Comparison of ENCODE assay signal across 1 cellular context in genomic region chr12:56636118-56636674, GRCh38.
A peak's percentile ranks its signal among the peaks of the same experiment; 100 is the strongest.
TF ChIP-seq lines count a peak whose summit lies in the region.

No MANE protein-coding gene starts in this region.

TF ChIP-seq in HepG2, 621 proteins besides CTCF, POLR2A, EP300 and RAD21 (continued from another document and continues in another):
- 0 out of 2 replicates have a peak, but pooled peaks have one; percentile 7 for TF ChIP-seq ZNF318 (CRISPR knock-in tag; IDR thresholded peaks at IDR 0.05)
- TF ChIP-seq TGIF2 (CRISPR knock-in tag; IDR thresholded peaks at IDR 0.05) = peak; percentile 48; the same call in 1 of the 2 replicates
- TF ChIP-seq CREM (IDR thresholded peaks at IDR 0.05) = no peak
- no peak for TF ChIP-seq CREM (CRISPR knock-in tag; IDR thresholded peaks at IDR 0.05)
- TF ChIP-seq GFI1 (CRISPR knock-in tag; IDR thresholded peaks at IDR 0.05; ENCODE audit: borderline replicate concordance) = 0 out of 2 replicates have a peak, but pooled peaks have one; percentile 13
- TF ChIP-seq ZNF770 (CRISPR knock-in tag; IDR thresholded peaks at IDR 0.05) = no peak; the same call in 1 of the 2 replicates
- TF ChIP-seq ZNF263 (CRISPR knock-in tag; IDR thresholded peaks at IDR 0.05) = peak; percentile 5; the same call in 1 of the 2 replicates
- no peak for TF ChIP-seq PRPF4 (IDR thresholded peaks at IDR 0.05; ENCODE audit: low read depth, low read length, poor library complexity, severe bottlenecking)
- TF ChIP-seq ZNF615 (CRISPR knock-in tag; IDR thresholded peaks at IDR 0.05; ENCODE audit: borderline replicate concordance) = 0 out of 2 replicates have a peak, but pooled peaks have one; percentile 50
- no peak for TF ChIP-seq HOMEZ (CRISPR knock-in tag; IDR thresholded peaks at IDR 0.05; ENCODE audit: low read depth)
- no peak for TF ChIP-seq ZFP82 (CRISPR knock-in tag; IDR thresholded peaks at IDR 0.05; ENCODE audit: borderline replicate concordance)
- TF ChIP-seq KLF12 (CRISPR knock-in tag; IDR thresholded peaks at IDR 0.05; ENCODE audit: borderline replicate concordance) = peak; percentile 19
- TF ChIP-seq JUND (CRISPR knock-in tag; IDR thresholded peaks at IDR 0.05) = peak; percentile 61; the same call in 1 of the 2 replicates
- TF ChIP-seq SALL2 (CRISPR knock-in tag; IDR thresholded peaks at IDR 0.05) = peak; percentile 34; the same call in 1 of the 2 replicates
- 0 out of 2 replicates have a peak, but pooled peaks have one; percentile 23 for TF ChIP-seq ARID4A (CRISPR knock-in tag; IDR thresholded peaks at IDR 0.05; ENCODE audit: borderline replicate concordance)
- TF ChIP-seq ZBTB20 (CRISPR knock-in tag; IDR thresholded peaks at IDR 0.05; ENCODE audit: borderline replicate concordance, low read depth) = no peak
- TF ChIP-seq KLF11 (CRISPR knock-in tag; IDR thresholded peaks at IDR 0.05) = 0 out of 2 replicates have a peak, but pooled peaks have one; percentile 1
- 0 out of 2 replicates have a peak, but pooled peaks have one; percentile 54 for TF ChIP-seq RNF219 (CRISPR knock-in tag; IDR thresholded peaks at IDR 0.05)
- TF ChIP-seq ATF3 (CRISPR knock-in tag; IDR thresholded peaks at IDR 0.05) = peak; percentile 38; the same call in 1 of the 2 replicates
- no peak for TF ChIP-seq ZXDC (CRISPR knock-in tag; IDR thresholded peaks at IDR 0.05)
- no peak for TF ChIP-seq ZNF383 (CRISPR knock-in tag; IDR thresholded peaks at IDR 0.05; ENCODE audit: borderline replicate concordance)
- TF ChIP-seq ZNF691 (CRISPR knock-in tag; IDR thresholded peaks at IDR 0.05; ENCODE audit: borderline replicate concordance, low read depth) = peak; percentile 46; the same call in 1 of the 2 replicates
- peak; percentile 15; the same call in 1 of the 2 replicates for TF ChIP-seq POLR2G (IDR thresholded peaks at IDR 0.05; ENCODE audit: low read depth, low read length)
- no peak for TF ChIP-seq NBN (conservative IDR thresholded peaks at IDR 0.05)
- TF ChIP-seq HBP1 (CRISPR knock-in tag; IDR thresholded peaks at IDR 0.05; ENCODE audit: low read depth) = 0 out of 2 replicates have a peak, but pooled peaks have one; percentile 15
